9 cellular contexts compared by ENCODE assay signal in the genomic region with DNA sequence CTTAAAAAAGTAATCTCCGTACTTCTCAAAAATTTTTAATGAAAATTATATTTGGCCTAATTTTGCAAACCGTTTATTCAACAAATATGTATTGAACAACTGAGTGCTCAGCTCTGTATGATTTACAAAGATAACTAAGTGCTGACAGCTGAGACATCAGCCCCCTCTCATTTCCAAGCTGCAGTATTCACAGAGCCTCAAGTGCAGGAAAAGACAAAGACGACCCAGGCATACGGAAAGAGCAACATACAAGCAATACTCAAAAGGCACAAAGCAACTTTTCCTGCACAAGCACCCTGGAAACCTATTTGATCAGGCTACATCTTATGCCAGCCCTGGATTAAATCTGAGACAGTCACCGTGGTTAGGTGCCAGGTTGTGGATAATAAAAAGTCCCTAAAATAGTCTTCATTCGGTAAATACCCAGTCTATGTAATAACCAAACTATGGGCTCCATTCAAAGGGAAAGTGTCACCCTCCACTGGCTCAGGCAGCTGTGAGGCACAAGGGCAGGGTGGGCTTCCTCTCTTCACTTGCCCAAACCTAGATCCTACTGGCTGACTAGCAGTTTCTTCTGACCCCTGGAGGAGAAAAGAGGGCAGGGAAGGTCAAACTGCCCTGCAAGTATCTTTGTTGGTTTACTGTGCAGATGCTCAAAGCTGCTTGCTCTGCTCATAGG.
DNase-seq lines count a peak whose midpoint lies in the region; ATAC-seq and TF ChIP-seq lines count a peak whose summit lies in the region.
"Had no signal": no experiment of that assay in that cellular context is flagged by ENCODE, and none has a peak within 500 bp of the region (broad histone marks: within the 10 kb centered on the region; RNA-seq: fewer than 3 reads in every experiment).

No MANE protein-coding gene starts in this region.

- peak; percentile 40 for TF ChIP-seq CTCF in GM12864 (IDR thresholded peaks at IDR 0.05; ENCODE audit: low read depth, low read length, missing control alignments)

- peak overlapping the region; percentile 6; the same call in 1 of the 2 replicates for H3K4me3 ChIP-seq in GM12864 (ENCODE audit: low read depth, low read length)
- H3K4me3 ChIP-seq: mucosa of descending colon had no signal

- DNase-seq in GM12864 (ENCODE audit: low read depth) (no peak), germinal center (ENCODE audit: low spot score) (peak; percentile 17), foreskin melanocyte (no peak), GM19240 (ENCODE audit: insufficient read length, low spot score) (no peak), DMS79 treated with DMSO at 0.1 percent for 48 hours (lab: John Stamatoyannopoulos, UW) (no peak)
- no peak for DNase-seq in activated naive CD4-positive, alpha-beta T cell treated with Interleukin-2 at 50 U/mL for 16 hours
- DNase-seq: mucosa of descending colon had no signal

- ATAC-seq in GM19452 (IDR thresholded peaks at IDR 0.05; ENCODE audit: unreplicated experiment) (peak; percentile 59), HG03135 (IDR thresholded peaks at IDR 0.05; ENCODE audit: unreplicated experiment) (peak; percentile 69)
